18 cellular contexts compared by ENCODE assay signal in genomic region chr1:68344208-68344607, GRCh38.
A peak's percentile ranks its signal among the peaks of the same experiment; 100 is the strongest.
DNase-seq lines count a peak whose midpoint lies in the region; ATAC-seq, FAIRE-seq and TF ChIP-seq lines count a peak whose summit lies in the region.
"Had no signal": no experiment of that assay in that cellular context is flagged by ENCODE, and none has a peak within 500 bp of the region (broad histone marks: within the 10 kb centered on the region; RNA-seq: fewer than 3 reads in every experiment).

No MANE protein-coding gene starts in this region.

- H3K27ac Mint-ChIP-seq in Calu3 (ENCODE audit: unreplicated experiment), result peak overlapping the region; percentile 91
- H3K27ac Mint-ChIP-seq: CD14-positive monocyte; CD8-positive, alpha-beta T cell; HFFc6 had no signal

- CTCF ChIA-PET in Calu3 (lab: Charles Lee), result no interaction called here
- CTCF ChIA-PET in RWPE1 (lab: Yijun Ruan, JAX), result interaction anchor here (1.1 kb wide), 1 partner anchor 227 kb away, joined by 4 read pairs; no protein-coding TSS in a partner anchor

- no peak for TF ChIP-seq POLR2A in stomach (IDR thresholded peaks at IDR 0.05)

- POLR2A ChIA-PET in RWPE1 (lab: Yijun Ruan, JAX; ENCODE audit: low non-redundant PET), result no interaction called here

- no peaks in the 10 kb centered on the region for H3K36me3 ChIP-seq in bronchial epithelial cell (ENCODE audit: control insufficient read depth, insufficient read depth, low read length)
- no peaks in the 10 kb centered on the region for H3K36me3 ChIP-seq in left lung
- no peaks in the 10 kb centered on the region for H3K36me3 ChIP-seq in stomach
- H3K36me3 ChIP-seq: HAP-1 had no signal

- WGBS in stomach, 5 donors, result 26 to 57% (median 49%) methylated on average over 4 of the region's 4 CpGs

- no peaks in the 10 kb centered on the region for H3K27me3 Mint-ChIP-seq in Calu3 (ENCODE audit: unreplicated experiment)

- intact Hi-C loops in Calu3 (cut with micrococcal nuclease; ENCODE audit: unreplicated experiment), result loop anchor here (1.0 to 5.0 kb wide), 2 partner anchors 40 to 98 kb away; no protein-coding TSS in a partner anchor
- intact Hi-C loops in left lung (cut with DNase I), result loop anchor here in 1 of 2 donors (5.0 kb wide), 1 partner anchor 227 kb away; no protein-coding TSS in a partner anchor
- intact Hi-C loops in stomach (cut with DNase I; ENCODE audit: low total_unique reads), result loop anchor here (5.0 to 10.0 kb wide), 2 partner anchors 222 to 489 kb away; no protein-coding TSS in a partner anchor

- peaks cover 12% of the 10 kb centered on the region for H3K4me1 Mint-ChIP-seq in Calu3 (ENCODE audit: low read depth, unreplicated experiment)

- no peaks in the 10 kb centered on the region for H3K9me3 ChIP-seq in left lung
- H3K9me3 ChIP-seq in stomach, result no peaks in the 10 kb centered on the region
- H3K9me3 ChIP-seq: HAP-1 had no signal

- BruUV-seq in Calu3 (replicated peaks; lab: Mats Ljungman, UMichigan), result no TSS peak

- H3K27me3 ChIP-seq in bronchial epithelial cell (ENCODE audit: control insufficient read depth, insufficient read depth, low read length) (peaks cover 3% of the 10 kb centered on the region), left lung (no peaks in the 10 kb centered on the region), stomach (no peaks in the 10 kb centered on the region)

- H3K4me3 ChIP-seq in bronchial epithelial cell (ENCODE audit: low read depth, low read length) (no peak overlapping the region), left lung (no peak overlapping the region), stomach (no peak overlapping the region)
- H3K4me3 ChIP-seq: HAP-1 had no signal

- H3K36me3 Mint-ChIP-seq in Calu3 (ENCODE audit: insufficient read depth, unreplicated experiment), result no peaks in the 10 kb centered on the region
- H3K36me3 Mint-ChIP-seq: CD8-positive, alpha-beta T cell had no signal

- H3K4me3 Mint-ChIP-seq in Calu3 (ENCODE audit: low read depth, unreplicated experiment), result no peak overlapping the region
- H3K4me3 Mint-ChIP-seq: CD14-positive monocyte; CD8-positive, alpha-beta T cell; HFFc6 had no signal

- DNase-seq in Calu3, result no peak
- peak; percentile 28 for DNase-seq in RWPE1 (ENCODE audit: low spot score)
- DNase-seq in bronchial epithelial cell (ENCODE audit: low read depth), result peak; percentile 77
- DNase-seq in left lung, result no peak
- no peak for DNase-seq in stomach
- DNase-seq in activated CD4-positive, alpha-beta T cell treated with anti-CD3 and anti-CD28 coated beads, Interleukin-2, amount 50 U/mL, for 48 hours, result no peak
- no peak for DNase-seq in NCI-H526 (lab: John Stamatoyannopoulos, UW)
- DNase-seq: CD8-positive, alpha-beta T cell; COR-L47; DND-41; GDM1; HFFc6 had no signal

- no peaks in the 10 kb centered on the region for H3K9me3 Mint-ChIP-seq in Calu3 (ENCODE audit: low read depth, unreplicated experiment)
- H3K9me3 Mint-ChIP-seq: HFFc6 had no signal

- no peak for FAIRE-seq in bronchial epithelial cell (lab: Jason Lieb, UNC)
- FAIRE-seq: GM19239, H1 had no signal

- TF ChIP-seq CTCF in Calu3 (IDR thresholded peaks at IDR 0.05; ENCODE audit: unreplicated experiment), result no peak
- no peak for TF ChIP-seq CTCF in RWPE1 (conservative IDR thresholded peaks at IDR 0.05; ENCODE audit: low read depth)
- no peak for TF ChIP-seq CTCF in bronchial epithelial cell (IDR thresholded peaks at IDR 0.05; ENCODE audit: insufficient read depth, low read length, severe bottlenecking)
- TF ChIP-seq CTCF in left lung (IDR thresholded peaks at IDR 0.05), result no peak
- TF ChIP-seq CTCF in stomach (IDR thresholded peaks at IDR 0.05), result no peak

- peak; percentile 63 for ATAC-seq in left lung
- ATAC-seq in GM21515 (IDR thresholded peaks at IDR 0.05; ENCODE audit: unreplicated experiment), result no peak
- ATAC-seq: CD8-positive, alpha-beta T cell had no signal

- H3K27ac ChIP-seq in RWPE1, result no peak overlapping the region
- no peak overlapping the region for H3K27ac ChIP-seq in left lung
- no peak overlapping the region for H3K27ac ChIP-seq in stomach
- H3K27ac ChIP-seq: 22Rv1 had no signal

- peaks cover 0 to 8% of the 10 kb centered on the region in 2 donors for H3K4me1 ChIP-seq in left lung
- H3K4me1 ChIP-seq in stomach, result peaks cover 0 to 10% (median 3%) of the 10 kb centered on the region in 4 donors
- H3K4me1 ChIP-seq: HAP-1 had no signal

- TF ChIP-seq EP300 in stomach (IDR thresholded peaks at IDR 0.05), result no peak

Comparison
In these comparisons a context has a peak if more than half of its experiments do, and no peak if none do; other contexts are left out.
1. DNase-seq: peak in RWPE1 (single experiment) and bronchial epithelial cell (single experiment); none in Calu3 (single experiment), left lung (0 of 2), stomach (single experiment), activated CD4-positive, alpha-beta T cell treated with anti-CD3 and anti-CD28 coated beads, Interleukin-2, amount 50 U/mL, for 48 hours (0 of 2) and NCI-H526 (0 of 2).